Comparison of ENCODE assay signal across 18 cellular contexts in genomic region chr19:35729763-35730162, GRCh38.
"Had no signal": no experiment of that assay in that cellular context is flagged by ENCODE, and none has a peak within 500 bp of the region (broad histone marks: within the 10 kb centered on the region; RNA-seq: fewer than 3 reads in every experiment).

No MANE protein-coding gene starts in this region.

- H3K27me3 ChIP-seq: esophagus squamous epithelium, gastroesophageal sphincter, neutrophil, transverse colon had no signal

- H3K4me3 ChIP-seq: esophagus squamous epithelium, gastroesophageal sphincter, transverse colon had no signal

- DNase-seq: effector memory CD8-positive, alpha-beta T cell; esophagus squamous epithelium; foreskin fibroblast; glutamatergic neuron; kidney; left colon; mesendoderm; naive thymus-derived CD4-positive, alpha-beta T cell; nephron progenitor cell; posterior cingulate gyrus; small intestine; stimulated activated CD4-positive, alpha-beta T cell treated with anti-CD3 and anti-CD28 coated beads, Interleukin-12 subunit alpha, Interleukin-12 subunit beta, amount 100 ng/mL, for 4 hours; stimulated activated naive CD4-positive, alpha-beta T cell treated with Interleukin-2 at 50 U/mL for 16 hours; transverse colon had no signal

- H3K9me3 ChIP-seq: esophagus squamous epithelium, gastroesophageal sphincter, neutrophil, transverse colon had no signal

- H3K9me3 Mint-ChIP-seq: dendritic cell treated with granulocyte-macrophage colony-stimulating factor and Interleukin-4, amounts not matched to agents 40 ng/mL and 50 ng/mL, for 4 days; effector memory CD8-positive, alpha-beta T cell; naive thymus-derived CD4-positive, alpha-beta T cell; nephron progenitor cell had no signal

- ATAC-seq: effector memory CD8-positive, alpha-beta T cell; gastroesophageal sphincter; left colon; naive thymus-derived CD4-positive, alpha-beta T cell had no signal

- H3K4me1 ChIP-seq: gastroesophageal sphincter, transverse colon had no signal

- H3K27ac Mint-ChIP-seq: dendritic cell treated with granulocyte-macrophage colony-stimulating factor and Interleukin-4, amounts not matched to agents 40 ng/mL and 50 ng/mL, for 4 days; effector memory CD8-positive, alpha-beta T cell; nephron progenitor cell had no signal

- H3K4me1 Mint-ChIP-seq: nephron progenitor cell had no signal

- H3K4me3 Mint-ChIP-seq: dendritic cell treated with granulocyte-macrophage colony-stimulating factor and Interleukin-4, amounts not matched to agents 40 ng/mL and 50 ng/mL, for 4 days; effector memory CD8-positive, alpha-beta T cell; naive thymus-derived CD4-positive, alpha-beta T cell; nephron progenitor cell had no signal

- H3K27me3 Mint-ChIP-seq: dendritic cell treated with granulocyte-macrophage colony-stimulating factor and Interleukin-4, amounts not matched to agents 40 ng/mL and 50 ng/mL, for 4 days; effector memory CD8-positive, alpha-beta T cell; naive thymus-derived CD4-positive, alpha-beta T cell had no signal

- H3K27ac ChIP-seq: gastroesophageal sphincter, neutrophil, transverse colon had no signal

- FAIRE-seq: colon, kidney, small intestine had no signal
